In the genomic region with DNA sequence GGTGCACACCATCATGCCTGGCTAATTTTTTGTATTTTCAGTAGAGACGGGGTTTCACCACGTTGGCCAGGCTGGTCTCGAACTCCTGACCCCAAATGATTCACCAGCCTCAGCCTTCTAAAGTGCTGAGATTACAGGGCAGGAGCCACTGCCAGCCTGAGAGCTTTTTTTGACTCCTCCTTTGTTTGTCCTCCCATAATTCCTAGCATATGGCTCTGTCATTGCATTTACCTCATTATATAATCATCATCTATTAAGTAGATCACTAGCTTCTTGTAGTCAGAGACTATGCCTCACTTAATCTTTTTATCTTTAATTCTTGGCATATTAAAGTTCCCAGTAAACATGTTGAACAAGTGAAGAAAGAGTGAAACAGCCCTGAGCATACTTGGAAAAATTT, we compare ENCODE assay signal across 13 cellular contexts.
DNase-seq lines count a peak whose midpoint lies in the region; TF ChIP-seq lines count a peak whose summit lies in the region.
"Had no signal": no experiment of that assay in that cellular context is flagged by ENCODE, and none has a peak within 500 bp of the region (broad histone marks: within the 10 kb centered on the region; RNA-seq: fewer than 3 reads in every experiment).

No MANE protein-coding gene starts in this region.

- no peak overlapping the region for H3K27ac ChIP-seq in transverse colon
- peak overlapping the region in 2 of 4 donors; percentile 37 to 74 for H3K27ac ChIP-seq in tibial nerve
- H3K27ac ChIP-seq: right lobe of liver had no signal

- no peaks in the 10 kb centered on the region for H3K9me3 ChIP-seq in transverse colon
- no peaks in the 10 kb centered on the region for H3K9me3 ChIP-seq in tibial nerve
- H3K9me3 ChIP-seq: adrenal gland, heart left ventricle, right lobe of liver had no signal

- H3K27ac Mint-ChIP-seq in dendritic cell treated with granulocyte-macrophage colony-stimulating factor and Interleukin-4, amounts not matched to agents 40 ng/mL and 50 ng/mL, for 4 days, result peak overlapping the region; percentile 41
- H3K27ac Mint-ChIP-seq: CD8-positive, alpha-beta T cell had no signal

- H3K9me3 Mint-ChIP-seq in dendritic cell treated with granulocyte-macrophage colony-stimulating factor and Interleukin-4, amounts not matched to agents 40 ng/mL and 50 ng/mL, for 4 days, result no peaks in the 10 kb centered on the region
- H3K9me3 Mint-ChIP-seq: CD8-positive, alpha-beta T cell; naive thymus-derived CD4-positive, alpha-beta T cell had no signal

- DNase-seq in GM04503 (ENCODE audit: low read depth), result peak; percentile 3
- peak; percentile 51 for DNase-seq in NCI-H226
- peak; percentile 37 for DNase-seq in retinal pigment epithelial cell (ENCODE audit: low read depth)
- DNase-seq in transverse colon, result no peak
- no peak for DNase-seq in tibial nerve (ENCODE audit: low spot score in 2 of 2)
- no peak for DNase-seq in NCI-H1105 (lab: John Stamatoyannopoulos, UW)
- DNase-seq: CD8-positive, alpha-beta T cell; heart left ventricle; naive thymus-derived CD4-positive, alpha-beta T cell; NCI-H187; right lobe of liver had no signal

- TF ChIP-seq EP300 in transverse colon (IDR thresholded peaks at IDR 0.05; ENCODE audit: low read depth), result no peak
- TF ChIP-seq EP300 in tibial nerve (IDR thresholded peaks at IDR 0.05), result no peak

- no peaks in the 10 kb centered on the region for H3K27me3 Mint-ChIP-seq in dendritic cell treated with granulocyte-macrophage colony-stimulating factor and Interleukin-4, amounts not matched to agents 40 ng/mL and 50 ng/mL, for 4 days

- H3K4me3 ChIP-seq in retinal pigment epithelial cell (ENCODE audit: low read length) (no peak overlapping the region), transverse colon (no peak overlapping the region), tibial nerve (no peak overlapping the region)
- H3K4me3 ChIP-seq: adrenal gland, heart left ventricle, right lobe of liver had no signal

- peaks cover 4% of the 10 kb centered on the region for H3K36me3 Mint-ChIP-seq in dendritic cell treated with granulocyte-macrophage colony-stimulating factor and Interleukin-4, amounts not matched to agents 40 ng/mL and 50 ng/mL, for 4 days (ENCODE audit: low read depth)

- peak overlapping the region; percentile 23 for H3K4me3 Mint-ChIP-seq in dendritic cell treated with granulocyte-macrophage colony-stimulating factor and Interleukin-4, amounts not matched to agents 40 ng/mL and 50 ng/mL, for 4 days
- H3K4me3 Mint-ChIP-seq: CD8-positive, alpha-beta T cell; naive thymus-derived CD4-positive, alpha-beta T cell had no signal

- H3K4me1 Mint-ChIP-seq in dendritic cell treated with granulocyte-macrophage colony-stimulating factor and Interleukin-4, amounts not matched to agents 40 ng/mL and 50 ng/mL, for 4 days (ENCODE audit: low read depth), result peaks cover 10% of the 10 kb centered on the region

- in situ Hi-C loops in transverse colon (cut with MboI; ENCODE audit: low pct_ligation_motif_present in 1 of 4, low pct_unique_long_range_greater_than_20kb in 1 of 4, low sequenced_read_pairs in 3 of 4), result no loop called here

- H3K27me3 ChIP-seq in transverse colon (no peaks in the 10 kb centered on the region), tibial nerve (no peaks in the 10 kb centered on the region)
- H3K27me3 ChIP-seq: adrenal gland, heart left ventricle, right lobe of liver had no signal

- peaks cover 0 to 26% (median 4%) of the 10 kb centered on the region in 4 donors for H3K4me1 ChIP-seq in transverse colon
- H3K4me1 ChIP-seq in tibial nerve, result peaks cover 0 to 42% (median 13%) of the 10 kb centered on the region in 4 donors
- H3K4me1 ChIP-seq: right lobe of liver had no signal

- intact Hi-C loops in dendritic cell treated with granulocyte-macrophage colony-stimulating factor and Interleukin-4, amounts not matched to agents 40 ng/mL and 50 ng/mL, for 4 days (cut with micrococcal nuclease), result no loop called here
- intact Hi-C loops in transverse colon (cut with DNase I; ENCODE audit: low total_unique reads), result no loop called here

- no peaks in the 10 kb centered on the region for H3K36me3 ChIP-seq in transverse colon
- H3K36me3 ChIP-seq in tibial nerve, result no peaks in the 10 kb centered on the region
- H3K36me3 ChIP-seq: adrenal gland, right lobe of liver had no signal

- TF ChIP-seq POLR2A in transverse colon (IDR thresholded peaks at IDR 0.05), result no peak
- TF ChIP-seq POLR2A in tibial nerve (IDR thresholded peaks at IDR 0.05), result no peak

- WGBS in transverse colon (ENCODE audit: low coverage in 1 of 2), 2 donors, result 67% methylated on average over 3 of the region's 3 CpGs; no CpG with 5 or more reads in 1 of the 2 donors
- 57 to 68% methylated on average over 3 of the region's 3 CpGs for WGBS in tibial nerve, 2 donors

- TF ChIP-seq CTCF in retinal pigment epithelial cell (conservative IDR thresholded peaks at IDR 0.05; ENCODE audit: low read depth, low read length) (no peak), transverse colon (IDR thresholded peaks at IDR 0.05) (no peak), tibial nerve (IDR thresholded peaks at IDR 0.05) (no peak)

Comparison
In these comparisons a context has a peak if more than half of its experiments do, and no peak if none do; other contexts are left out.
1. DNase-seq: peak in GM04503 (single experiment), NCI-H226 (single experiment) and retinal pigment epithelial cell (single experiment); none in transverse colon (single experiment), tibial nerve (0 of 2) and NCI-H1105 (single experiment).